12 cellular contexts compared by ENCODE assay signal in genomic region chr18:59008302-59008974, GRCh38.
DNase-seq lines count a peak whose midpoint lies in the region; ATAC-seq and TF ChIP-seq lines count a peak whose summit lies in the region.
"Had no signal": no experiment of that assay in that cellular context is flagged by ENCODE, and none has a peak within 500 bp of the region (broad histone marks: within the 10 kb centered on the region; RNA-seq: fewer than 3 reads in every experiment).

No MANE protein-coding gene starts in this region.

- no peak overlapping the region for H3K4me3 ChIP-seq in NT2/D1 (ENCODE audit: insufficient read length, low read depth)
- H3K4me3 ChIP-seq in endodermal cell (ENCODE audit: low read length): no peak overlapping the region

- H3K36me3 ChIP-seq in NT2/D1 (ENCODE audit: insufficient read depth, insufficient read length, low read length): no peaks in the 10 kb centered on the region
- H3K36me3 ChIP-seq in endodermal cell (ENCODE audit: control insufficient read depth, insufficient read depth, low read length): no peaks in the 10 kb centered on the region

- H3K4me1 Mint-ChIP-seq in endodermal cell: peaks cover 12% of the 10 kb centered on the region
- peaks cover 25% of the 10 kb centered on the region for H3K4me1 Mint-ChIP-seq in mesothelial cell of epicardium
- H3K4me1 Mint-ChIP-seq: activated naive CD8-positive, alpha-beta T cell treated with anti-CD3 and anti-CD28 coated beads for 36 hours; stimulated activated effector memory CD8-positive, alpha-beta T cell treated with anti-CD3 and anti-CD28 coated beads, Interleukin-12 subunit alpha, Interleukin-12 subunit beta, amount 100 ng/mL, for 72 hours had no signal

- H3K4me3 Mint-ChIP-seq in endodermal cell (peak overlapping the region; percentile 38), mesothelial cell of epicardium (peak overlapping the region; percentile 4)
- H3K4me3 Mint-ChIP-seq: activated CD4-positive, alpha-beta memory T cell treated with anti-CD3 and anti-CD28 coated beads for 36 hours; activated naive CD8-positive, alpha-beta T cell treated with anti-CD3 and anti-CD28 coated beads for 36 hours; stimulated activated effector memory CD8-positive, alpha-beta T cell treated with anti-CD3 and anti-CD28 coated beads, Interleukin-12 subunit alpha, Interleukin-12 subunit beta, amount 100 ng/mL, for 72 hours had no signal

- H3K27me3 ChIP-seq in NT2/D1 (ENCODE audit: insufficient read depth, insufficient read length) (no peaks in the 10 kb centered on the region), endodermal cell (ENCODE audit: control insufficient read depth, insufficient read depth, low read length, poor library complexity, severe bottlenecking) (no peaks in the 10 kb centered on the region)

- H3K36me3 Mint-ChIP-seq in endodermal cell (ENCODE audit: low read depth): no peaks in the 10 kb centered on the region
- peaks cover under 1% of the 10 kb centered on the region for H3K36me3 Mint-ChIP-seq in mesothelial cell of epicardium
- H3K36me3 Mint-ChIP-seq: activated CD4-positive, alpha-beta memory T cell treated with anti-CD3 and anti-CD28 coated beads for 36 hours; activated naive CD8-positive, alpha-beta T cell treated with anti-CD3 and anti-CD28 coated beads for 36 hours; stimulated activated effector memory CD8-positive, alpha-beta T cell treated with anti-CD3 and anti-CD28 coated beads, Interleukin-12 subunit alpha, Interleukin-12 subunit beta, amount 100 ng/mL, for 72 hours had no signal

- ATAC-seq in HG03045 (IDR thresholded peaks at IDR 0.05; ENCODE audit: unreplicated experiment) (no peak), HG02623 (IDR thresholded peaks at IDR 0.05; ENCODE audit: unreplicated experiment) (no peak)
- ATAC-seq: stimulated activated effector memory CD8-positive, alpha-beta T cell treated with anti-CD3 and anti-CD28 coated beads, Interleukin-12 subunit alpha, Interleukin-12 subunit beta, amount 100 ng/mL, for 72 hours had no signal

- H3K4me1 ChIP-seq in NT2/D1 (ENCODE audit: insufficient read depth, insufficient read length) (no peaks in the 10 kb centered on the region), endodermal cell (ENCODE audit: control insufficient read depth, insufficient read depth, low read length) (peaks cover 9% of the 10 kb centered on the region)

- WGBS in endodermal cell (ENCODE audit: insufficient coverage in 1 of 2, insufficient read length in 1 of 2), 2 experiments: 71 to 74% methylated on average over 7 to 11 of the region's 13 CpGs

- H3K9me3 ChIP-seq in NT2/D1 (ENCODE audit: insufficient read depth, low read length) (peaks cover 6% of the 10 kb centered on the region; the same call in 1 of the 2 replicates), endodermal cell (ENCODE audit: control insufficient read depth, low read length) (peaks cover 13% of the 10 kb centered on the region)

- TF ChIP-seq CTCF in endodermal cell (conservative IDR thresholded peaks at IDR 0.05) (no peak), mesothelial cell of epicardium (IDR thresholded peaks at IDR 0.05; ENCODE audit: unreplicated experiment) (no peak)

- DNase-seq in ELR (ENCODE audit: low read depth) (peak; percentile 85), NT2/D1 (ENCODE audit: low read depth, low spot score) (peak; percentile 11), endodermal cell (peak; percentile 82), mesothelial cell of epicardium (ENCODE audit: low spot score in 2 of 2, unreplicated experiment in 2 of 2) (no peak), NCI-H1436 treated with DMSO at 0.1 percent for 48 hours (lab: John Stamatoyannopoulos, UW) (no peak), NCI-H2081 treated with DMSO at 0.1 percent for 48 hours (lab: John Stamatoyannopoulos, UW) (no peak)
- DNase-seq: activated CD4-positive, alpha-beta memory T cell treated with anti-CD3 and anti-CD28 coated beads for 36 hours; activated naive CD8-positive, alpha-beta T cell treated with anti-CD3 and anti-CD28 coated beads for 36 hours; DMS153 had no signal

- no peak overlapping the region for H3K9ac ChIP-seq in NT2/D1 (ENCODE audit: insufficient read length, low read depth)
- peak overlapping the region; percentile 44 for H3K9ac ChIP-seq in endodermal cell (ENCODE audit: extremely low read depth, low read length, poor library complexity, severe bottlenecking)

- peak overlapping the region; percentile 96 for H3K27ac Mint-ChIP-seq in endodermal cell
- peak overlapping the region; percentile 45 for H3K27ac Mint-ChIP-seq in mesothelial cell of epicardium
- H3K27ac Mint-ChIP-seq: activated CD4-positive, alpha-beta memory T cell treated with anti-CD3 and anti-CD28 coated beads for 36 hours; activated naive CD8-positive, alpha-beta T cell treated with anti-CD3 and anti-CD28 coated beads for 36 hours; stimulated activated effector memory CD8-positive, alpha-beta T cell treated with anti-CD3 and anti-CD28 coated beads, Interleukin-12 subunit alpha, Interleukin-12 subunit beta, amount 100 ng/mL, for 72 hours had no signal

- H3K27me3 Mint-ChIP-seq in endodermal cell (ENCODE audit: insufficient read depth) (no peaks in the 10 kb centered on the region), mesothelial cell of epicardium (ENCODE audit: low read depth) (no peaks in the 10 kb centered on the region)

- H3K9me3 Mint-ChIP-seq in endodermal cell: peaks cover 15% of the 10 kb centered on the region
- peaks cover 6% of the 10 kb centered on the region for H3K9me3 Mint-ChIP-seq in mesothelial cell of epicardium
- H3K9me3 Mint-ChIP-seq: activated CD4-positive, alpha-beta memory T cell treated with anti-CD3 and anti-CD28 coated beads for 36 hours; activated naive CD8-positive, alpha-beta T cell treated with anti-CD3 and anti-CD28 coated beads for 36 hours had no signal

- no peak overlapping the region for H3K27ac ChIP-seq in endodermal cell (ENCODE audit: low read depth, low read length)

Comparison
In these comparisons a context has a peak if more than half of its experiments do, and no peak if none do; other contexts are left out.
1. DNase-seq: peak in ELR (single experiment), NT2/D1 (single experiment) and endodermal cell (single experiment); none in mesothelial cell of epicardium (0 of 2), NCI-H1436 treated with DMSO at 0.1 percent for 48 hours (single experiment) and NCI-H2081 treated with DMSO at 0.1 percent for 48 hours (single experiment).